ENCODE assay signal across 10 cellular contexts in genomic region chr6:4603291-4603690, GRCh38.
DNase-seq lines count a peak whose midpoint lies in the region; ATAC-seq and TF ChIP-seq lines count a peak whose summit lies in the region.
"Had no signal": no experiment of that assay in that cellular context is flagged by ENCODE, and none has a peak within 500 bp of the region (broad histone marks: within the 10 kb centered on the region; RNA-seq: fewer than 3 reads in every experiment).

No MANE protein-coding gene starts in this region.

- no peak overlapping the region for H3K27ac Mint-ChIP-seq in CD8-positive, alpha-beta T cell
- H3K27ac Mint-ChIP-seq: activated naive CD4-positive, alpha-beta T cell treated with anti-CD3 and anti-CD28 coated beads, Interleukin-2, amount 50 U/mL, for 24 hours; nephron progenitor cell had no signal

- no peaks in the 10 kb centered on the region for H3K27me3 ChIP-seq in RWPE2 (ENCODE audit: insufficient read depth, poor library complexity, severe bottlenecking)
- H3K27me3 ChIP-seq in psoas muscle (ENCODE audit: insufficient read depth in 3 of 3, low read length in 2 of 3) = no peaks in the 10 kb centered on the region
- no peaks in the 10 kb centered on the region for H3K27me3 ChIP-seq in CD8-positive, alpha-beta T cell (ENCODE audit: insufficient read depth, low read length)

- H3K36me3 ChIP-seq in RWPE2 (ENCODE audit: low read depth) (no peaks in the 10 kb centered on the region), psoas muscle (ENCODE audit: insufficient read depth in 1 of 2, low read depth in 1 of 2) (no peaks in the 10 kb centered on the region)
- H3K36me3 ChIP-seq in CD8-positive, alpha-beta T cell (ENCODE audit: insufficient read depth, low read length) = no peaks in the 10 kb centered on the region

- ATAC-seq in RWPE2 (ENCODE audit: low read depth) (peak; percentile 75), psoas muscle (peak in 2 of 4 donors; percentile 48 to 64), GM18519 (IDR thresholded peaks at IDR 0.05; ENCODE audit: low FRiP score, unreplicated experiment) (no peak), HG02870 (IDR thresholded peaks at IDR 0.05; ENCODE audit: unreplicated experiment) (no peak)
- ATAC-seq in CD8-positive, alpha-beta T cell = no peak

- no peak overlapping the region for H3K4me3 Mint-ChIP-seq in CD8-positive, alpha-beta T cell
- H3K4me3 Mint-ChIP-seq: activated naive CD4-positive, alpha-beta T cell treated with anti-CD3 and anti-CD28 coated beads, Interleukin-2, amount 50 U/mL, for 24 hours; nephron progenitor cell had no signal

- CTCF ChIA-PET in CD8-positive, alpha-beta T cell (lab: Charles Lee) = no interaction called here

- H3K9me3 ChIP-seq in RWPE2 (ENCODE audit: severe bottlenecking) = no peaks in the 10 kb centered on the region
- no peaks in the 10 kb centered on the region for H3K9me3 ChIP-seq in psoas muscle
- no peaks in the 10 kb centered on the region for H3K9me3 ChIP-seq in CD8-positive, alpha-beta T cell (ENCODE audit: low read length)

- TF ChIP-seq CTCF in RWPE2 (IDR thresholded peaks at IDR 0.05; ENCODE audit: poor library complexity, severe bottlenecking) (no peak), fibroblast of mammary gland (conservative IDR thresholded peaks at IDR 0.05; ENCODE audit: control insufficient read depth, insufficient read depth, low read depth, low read length) (no peak), psoas muscle (IDR thresholded peaks at IDR 0.05) (no peak)
- no peak for TF ChIP-seq CTCF in CD8-positive, alpha-beta T cell (IDR thresholded peaks at IDR 0.05)

- DNase-seq in ELR (ENCODE audit: low read depth) (peak; percentile 87), RWPE2 (ENCODE audit: low spot score) (peak; percentile 87), fibroblast of mammary gland (ENCODE audit: low read depth) (peak; percentile 98), psoas muscle (peak; percentile 63 to 78), NCI-H748 treated with DMSO at 0.1 percent for 48 hours (lab: John Stamatoyannopoulos, UW) (no peak)
- DNase-seq in CD8-positive, alpha-beta T cell = no peak
- DNase-seq: nephron progenitor cell had no signal

- peak overlapping the region; percentile 80 for H3K27ac ChIP-seq in RWPE2 (ENCODE audit: poor library complexity, severe bottlenecking)
- no peak overlapping the region for H3K27ac ChIP-seq in psoas muscle
- no peak overlapping the region for H3K27ac ChIP-seq in CD8-positive, alpha-beta T cell (ENCODE audit: low read depth, low read length)

- H3K4me3 ChIP-seq in RWPE2 (ENCODE audit: severe bottlenecking) (no peak overlapping the region), fibroblast of mammary gland (ENCODE audit: control insufficient read depth, low read depth, low read length) (no peak overlapping the region), psoas muscle (no peak overlapping the region)
- no peak overlapping the region for H3K4me3 ChIP-seq in CD8-positive, alpha-beta T cell (ENCODE audit: low read depth, low read length)

- 85 to 90% (median 87%) methylated on average over 7 of the region's 7 CpGs for WGBS in psoas muscle, 3 donors

- H3K36me3 Mint-ChIP-seq in CD8-positive, alpha-beta T cell = no peaks in the 10 kb centered on the region
- H3K36me3 Mint-ChIP-seq: activated naive CD4-positive, alpha-beta T cell treated with anti-CD3 and anti-CD28 coated beads, Interleukin-2, amount 50 U/mL, for 24 hours had no signal

- intact Hi-C loops in psoas muscle (cut with DNase I) = no loop called here
- intact Hi-C loops in CD8-positive, alpha-beta T cell (cut with DNase I, micrococcal nuclease) = no loop called here

- H3K4me1 ChIP-seq in RWPE2 (ENCODE audit: insufficient read depth, poor library complexity, severe bottlenecking) = peaks cover 63% of the 10 kb centered on the region
- H3K4me1 ChIP-seq in psoas muscle = peaks cover 20% of the 10 kb centered on the region
- peaks cover 9% of the 10 kb centered on the region for H3K4me1 ChIP-seq in CD8-positive, alpha-beta T cell (ENCODE audit: insufficient read depth, low read length)

- H3K4me1 Mint-ChIP-seq in CD8-positive, alpha-beta T cell (ENCODE audit: low read depth) = peaks cover 8% of the 10 kb centered on the region
- H3K4me1 Mint-ChIP-seq: activated naive CD4-positive, alpha-beta T cell treated with anti-CD3 and anti-CD28 coated beads, Interleukin-2, amount 50 U/mL, for 24 hours had no signal

- H3K27me3 Mint-ChIP-seq in CD8-positive, alpha-beta T cell (ENCODE audit: low read depth) = peaks cover 18% of the 10 kb centered on the region

- H3K9me3 Mint-ChIP-seq in CD8-positive, alpha-beta T cell = no peaks in the 10 kb centered on the region
- H3K9me3 Mint-ChIP-seq: activated naive CD4-positive, alpha-beta T cell treated with anti-CD3 and anti-CD28 coated beads, Interleukin-2, amount 50 U/mL, for 24 hours had no signal

- POLR2A ChIA-PET in CD8-positive, alpha-beta T cell (lab: Charles Lee) = no interaction called here

Comparison
In these comparisons a context has a peak if more than half of its experiments do, and no peak if none do; other contexts are left out.
1. DNase-seq: peak in ELR (single experiment), RWPE2 (single experiment), fibroblast of mammary gland (single experiment) and psoas muscle (2 of 2); none in NCI-H748 treated with DMSO at 0.1 percent for 48 hours (single experiment) and CD8-positive, alpha-beta T cell (0 of 7).